21 cellular contexts compared by ENCODE assay signal in genomic region chr6:145267076-145267867, GRCh38.
DNase-seq lines count a peak whose midpoint lies in the region; ATAC-seq and TF ChIP-seq lines count a peak whose summit lies in the region.
"Had no signal": no experiment of that assay in that cellular context is flagged by ENCODE, and none has a peak within 500 bp of the region (broad histone marks: within the 10 kb centered on the region; RNA-seq: fewer than 3 reads in every experiment).

No MANE protein-coding gene starts in this region.

- H3K36me3 Mint-ChIP-seq in nephron progenitor cell (ENCODE audit: low read depth) = peaks cover 4% of the 10 kb centered on the region
- H3K36me3 Mint-ChIP-seq: activated naive CD4-positive, alpha-beta T cell treated with anti-CD3 and anti-CD28 coated beads, Interleukin-2, amount 50 U/mL, for 72 hours; CD14-positive monocyte had no signal

- no peak for TF ChIP-seq CTCF in nephron progenitor cell (IDR thresholded peaks at IDR 0.05)

- no peak overlapping the region for H3K4me3 Mint-ChIP-seq in nephron progenitor cell
- H3K4me3 Mint-ChIP-seq: activated T-helper 1 cell treated with anti-CD3 and anti-CD28 coated beads, Interleukin-12 subunit alpha, Interleukin-12 subunit beta, Interleukin-2, Interleukin-4 antibody, amounts not matched to agents 30 ng/mL and 10 ng/mL and 1 ng/mL, durations not matched to agents 14 hours and 24 hours and 36 hours; CD14-positive monocyte; neural crest cell had no signal

- H3K4me1 ChIP-seq in ACC112 (ENCODE audit: control insufficient read depth, insufficient read depth, low read length, unreplicated experiment) (no peaks in the 10 kb centered on the region), adipocyte (ENCODE audit: control insufficient read depth, insufficient read depth, low read length) (peaks cover 31% of the 10 kb centered on the region)
- H3K4me1 ChIP-seq: uterus had no signal

- peaks cover 78% of the 10 kb centered on the region for H3K4me1 Mint-ChIP-seq in nephron progenitor cell
- H3K4me1 Mint-ChIP-seq: CD14-positive monocyte had no signal

- no peaks in the 10 kb centered on the region for H3K79me2 ChIP-seq in ACC112 (ENCODE audit: control insufficient read depth, insufficient read depth, low read length, unreplicated experiment)

- H3K4me3 ChIP-seq in ACC112 (ENCODE audit: low read depth, low read length) = no peak overlapping the region
- H3K4me3 ChIP-seq in adipocyte (ENCODE audit: low read length) = peak overlapping the region; percentile 11
- H3K4me3 ChIP-seq: esophagus muscularis mucosa, GM12878, uterus had no signal

- H3K27me3 ChIP-seq in ACC112 (ENCODE audit: insufficient read depth, low read length) = no peaks in the 10 kb centered on the region
- no peaks in the 10 kb centered on the region for H3K27me3 ChIP-seq in adipocyte (replicated peaks; ENCODE audit: control insufficient read depth, insufficient read depth, low read length)
- H3K27me3 ChIP-seq: esophagus muscularis mucosa, uterus had no signal

- peak; percentile 25 for DNase-seq in HuH-7.5 (ENCODE audit: low spot score)
- no peak for DNase-seq in adipocyte (ENCODE audit: low read depth)
- DNase-seq in nephron progenitor cell = no peak
- DNase-seq in activated CD8-positive, alpha-beta memory T cell treated with anti-CD3 and anti-CD28 coated beads for 24 hours = no peak
- no peak for DNase-seq in activated CD4-positive, alpha-beta T cell treated with anti-CD3 and anti-CD28 coated beads for 48 hours
- no peak for DNase-seq in stimulated activated naive CD4-positive, alpha-beta T cell (lab: John Stamatoyannopoulos, UW)
- DNase-seq: activated CD4-positive, CD25-positive, alpha-beta regulatory T cell treated with anti-CD3 and anti-CD28 coated beads, Interleukin-2, amount 50 U/mL, for 72 hours; DMS79; left cardiac atrium; NCI-H1694; NCI-H446; uterus had no signal

- no peaks in the 10 kb centered on the region for H3K27me3 Mint-ChIP-seq in nephron progenitor cell (ENCODE audit: low read depth, poor library complexity)

- H3K9ac ChIP-seq in adipocyte (ENCODE audit: low read length) = peak overlapping the region; percentile 74

- ATAC-seq in GM19395 (IDR thresholded peaks at IDR 0.05; ENCODE audit: unreplicated experiment) = no peak
- ATAC-seq: activated naive CD4-positive, alpha-beta T cell treated with anti-CD3 and anti-CD28 coated beads, Interleukin-2, amount 50 U/mL, for 72 hours; GM12878; left cardiac atrium had no signal

- peak overlapping the region; percentile 41 for H3K27ac Mint-ChIP-seq in nephron progenitor cell
- H3K27ac Mint-ChIP-seq: activated naive CD4-positive, alpha-beta T cell treated with anti-CD3 and anti-CD28 coated beads, Interleukin-2, amount 50 U/mL, for 72 hours; activated T-helper 1 cell treated with anti-CD3 and anti-CD28 coated beads, Interleukin-12 subunit alpha, Interleukin-12 subunit beta, Interleukin-2, Interleukin-4 antibody, amounts not matched to agents 30 ng/mL and 10 ng/mL and 1 ng/mL, durations not matched to agents 14 hours and 24 hours and 36 hours; CD14-positive monocyte had no signal

- no peaks in the 10 kb centered on the region for H3K9me3 ChIP-seq in adipocyte (ENCODE audit: control insufficient read depth, low read length)
- H3K9me3 ChIP-seq: uterus had no signal

- H3K36me3 ChIP-seq in ACC112 (ENCODE audit: insufficient read depth, low read length) = no peaks in the 10 kb centered on the region
- no peaks in the 10 kb centered on the region for H3K36me3 ChIP-seq in adipocyte (ENCODE audit: control insufficient read depth, insufficient read depth, low read length, severe bottlenecking)
- H3K36me3 ChIP-seq: esophagus muscularis mucosa, uterus had no signal

- no peak overlapping the region for H3K27ac ChIP-seq in ACC112 (ENCODE audit: low read depth, low read length)
- H3K27ac ChIP-seq: esophagus muscularis mucosa, RWPE1, uterus had no signal

- peaks cover 3% of the 10 kb centered on the region for H3K9me3 Mint-ChIP-seq in nephron progenitor cell
- H3K9me3 Mint-ChIP-seq: activated naive CD4-positive, alpha-beta T cell treated with anti-CD3 and anti-CD28 coated beads, Interleukin-2, amount 50 U/mL, for 72 hours; activated T-helper 1 cell treated with anti-CD3 and anti-CD28 coated beads, Interleukin-12 subunit alpha, Interleukin-12 subunit beta, Interleukin-2, Interleukin-4 antibody, amounts not matched to agents 30 ng/mL and 10 ng/mL and 1 ng/mL, durations not matched to agents 14 hours and 24 hours and 36 hours had no signal

- peak overlapping the region; percentile 23 for H2AFZ ChIP-seq in ACC112 (ENCODE audit: low read length, unreplicated experiment)
